1 cellular context compared by ENCODE assay signal in genomic region chr19:32691291-32691951, GRCh38.
TF ChIP-seq lines count a peak whose summit lies in the region.

Gene NUDT19 (plus strand): TSS chr19:32691821. CDS start chr19:32691961, 140 bp downstream.

TF ChIP-seq in HEK293, 187 proteins besides CTCF, POLR2A, EP300 and RAD21 (continued from another document and continues in another):
- no peak for TF ChIP-seq ZSCAN4 (tag by site-specific recombination; IDR thresholded peaks at IDR 0.05)
- TF ChIP-seq GLIS2 (tag by site-specific recombination; IDR thresholded peaks at IDR 0.05) = peak; percentile 97
- TF ChIP-seq ZNF558 (tag by site-specific recombination; IDR thresholded peaks at IDR 0.05) = 0 out of 2 replicates have a peak, but pooled peaks have one; percentile 34
- peak; percentile 90; the same call in 1 of the 2 replicates for TF ChIP-seq ZSCAN30 (tag by site-specific recombination; IDR thresholded peaks at IDR 0.05)
- no peak for TF ChIP-seq ZNF174 (tag by site-specific recombination; IDR thresholded peaks at IDR 0.05)
- peak; percentile 54 for TF ChIP-seq ZBTB26 (tag by site-specific recombination; optimal IDR thresholded peaks at IDR 0.05)
- TF ChIP-seq ZSCAN16 (tag by site-specific recombination; IDR thresholded peaks at IDR 0.05) = peak; percentile 50; the same call in 1 of the 2 replicates
- TF ChIP-seq KLF10 (tag by site-specific recombination; IDR thresholded peaks at IDR 0.05) = peak; percentile 91; the same call in 1 of the 2 replicates
- TF ChIP-seq PRDM10 (tag by site-specific recombination; IDR thresholded peaks at IDR 0.05) = peak; percentile 75
- TF ChIP-seq ZNF423 (tag by site-specific recombination; IDR thresholded peaks at IDR 0.05) = peak; percentile 100
- TF ChIP-seq ZNF768 (tag by site-specific recombination; IDR thresholded peaks at IDR 0.05) = no peak
- no peak for TF ChIP-seq SALL2 (tag by site-specific recombination; IDR thresholded peaks at IDR 0.05; ENCODE audit: borderline replicate concordance)
- peak; percentile 94 for TF ChIP-seq ZIC2 (tag by site-specific recombination; IDR thresholded peaks at IDR 0.05)
- peak; percentile 88 for TF ChIP-seq ZFHX2 (tag by site-specific recombination; conservative IDR thresholded peaks at IDR 0.05)
- no peak for TF ChIP-seq ZNF626 (tag by site-specific recombination; IDR thresholded peaks at IDR 0.05)
- TF ChIP-seq KLF1 (tag by site-specific recombination; IDR thresholded peaks at IDR 0.05) = peak; percentile 72
- no peak for TF ChIP-seq ZNF513 (tag by site-specific recombination; IDR thresholded peaks at IDR 0.05)
- peak; percentile 76 for TF ChIP-seq ZEB2 (tag by site-specific recombination; IDR thresholded peaks at IDR 0.05)
- TF ChIP-seq ZSCAN18 (tag by site-specific recombination; IDR thresholded peaks at IDR 0.05) = peak; percentile 31; the same call in 1 of the 2 replicates
- no peak for TF ChIP-seq ZNF148 (tag by site-specific recombination; IDR thresholded peaks at IDR 0.05; ENCODE audit: borderline replicate concordance)
- TF ChIP-seq PRDM6 (tag by site-specific recombination; IDR thresholded peaks at IDR 0.05) = no peak
- no peak for TF ChIP-seq GLI2 (tag by site-specific recombination; IDR thresholded peaks at IDR 0.05; ENCODE audit: borderline replicate concordance, low read depth)
- TF ChIP-seq KLF9 (tag by site-specific recombination; IDR thresholded peaks at IDR 0.05; ENCODE audit: low read depth) = peak; percentile 86
- no peak for TF ChIP-seq RBAK (tag by site-specific recombination; IDR thresholded peaks at IDR 0.05)
- peak; percentile 93 for TF ChIP-seq ZXDB (tag by site-specific recombination; IDR thresholded peaks at IDR 0.05)
- peak; percentile 81 for TF ChIP-seq SP7 (tag by site-specific recombination; IDR thresholded peaks at IDR 0.05)
- no peak for TF ChIP-seq ZNF280C (tag by site-specific recombination; IDR thresholded peaks at IDR 0.05)
- no peak for TF ChIP-seq ZNF157 (tag by site-specific recombination; IDR thresholded peaks at IDR 0.05)
- TF ChIP-seq ZNF394 (tag by site-specific recombination; IDR thresholded peaks at IDR 0.05; ENCODE audit: borderline replicate concordance) = peak; percentile 65; the same call in 1 of the 2 replicates
- no peak for TF ChIP-seq AEBP2 (tag by site-specific recombination; IDR thresholded peaks at IDR 0.05; ENCODE audit: borderline replicate concordance)
- TF ChIP-seq ZNF501 (tag by site-specific recombination; IDR thresholded peaks at IDR 0.05) = peak; percentile 92
- TF ChIP-seq ZNF707 (tag by site-specific recombination; IDR thresholded peaks at IDR 0.05) = no peak
- 0 out of 2 replicates have a peak, but pooled peaks have one; percentile 73 for TF ChIP-seq ZNF280D (tag by site-specific recombination; IDR thresholded peaks at IDR 0.05)
- TF ChIP-seq ZFP37 (tag by site-specific recombination; IDR thresholded peaks at IDR 0.05) = peak; percentile 94
- TF ChIP-seq ZNF621 (tag by site-specific recombination; IDR thresholded peaks at IDR 0.05) = no peak
- TF ChIP-seq ZNF274 (IDR thresholded peaks at IDR 0.05; ENCODE audit: low read length) = no peak
- no peak for TF ChIP-seq ZNF274 (tag by site-specific recombination; IDR thresholded peaks at IDR 0.05; ENCODE audit: borderline replicate concordance)
